ENCODE assay signal across 16 cellular contexts in the genomic region with DNA sequence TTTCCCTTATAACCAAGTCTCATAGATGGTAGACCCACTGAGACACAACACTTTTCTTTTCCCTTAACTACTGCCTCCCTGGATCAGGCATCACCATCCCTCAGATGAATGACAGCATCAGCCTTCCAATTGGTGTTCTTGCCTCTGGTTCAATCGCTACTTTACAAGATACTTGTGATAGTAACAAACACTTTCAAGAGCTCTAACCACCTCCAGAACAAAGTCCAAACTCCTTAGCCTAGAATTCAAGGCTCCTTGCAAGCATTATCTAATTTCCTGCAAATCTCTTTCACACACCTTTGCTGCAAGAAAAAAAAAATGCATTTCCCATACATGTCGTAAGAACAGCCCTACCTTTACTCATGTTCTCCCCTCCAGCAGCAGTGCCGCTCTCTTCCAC. TPM values are rescaled to one million over a fixed set of nuclear protein-coding genes. Genes with fewer than 3 reads are reported as not detected.
DNase-seq lines count a peak whose midpoint lies in the region; FAIRE-seq and TF ChIP-seq lines count a peak whose summit lies in the region.
"Had no signal": no experiment of that assay in that cellular context is flagged by ENCODE, and none has a peak within 500 bp of the region (broad histone marks: within the 10 kb centered on the region; RNA-seq: fewer than 3 reads in every experiment).

No MANE protein-coding gene starts in this region.

- H2AFZ ChIP-seq in hepatocyte: no peak overlapping the region
- H2AFZ ChIP-seq: GM23338 had no signal

- H4K20me1 ChIP-seq in hepatocyte (ENCODE audit: insufficient read depth, poor library complexity, severe bottlenecking): peaks cover 8% of the 10 kb centered on the region

- no peak overlapping the region for H3K4me3 Mint-ChIP-seq in MCF 10A (ENCODE audit: unreplicated experiment)
- no peak overlapping the region for H3K4me3 Mint-ChIP-seq in activated naive CD4-positive, alpha-beta T cell treated with anti-CD3 and anti-CD28 coated beads, Interleukin-2, amount 10 ng/mL, durations not matched to agents 7 days and 5 days
- H3K4me3 Mint-ChIP-seq: GM23338, H9 had no signal

- H3K4me3 ChIP-seq in breast epithelium (no peak overlapping the region), hepatocyte (no peak overlapping the region), small intestine (ENCODE audit: low read depth in 1 of 2, low read length in 2 of 2) (no peak overlapping the region)
- H3K4me3 ChIP-seq: BLaER1, GM23338 had no signal

- peaks cover 46% of the 10 kb centered on the region for H3K79me2 ChIP-seq in hepatocyte

- intact Hi-C loops in MCF 10A (cut with micrococcal nuclease) (no loop called here), breast epithelium (cut with DNase I; ENCODE audit: low total_unique reads) (no loop called here)

- FAIRE-seq in small intestine (lab: Jason Lieb, UNC): no peak
- FAIRE-seq: GM12891 had no signal

- no peak overlapping the region for H3K27ac ChIP-seq in breast epithelium
- peak overlapping the region; percentile 39 for H3K27ac ChIP-seq in hepatocyte
- H3K27ac ChIP-seq in small intestine (ENCODE audit: low read depth in 1 of 2, low read length in 1 of 2): peak overlapping the region in 1 of 2 donors; percentile 30
- H3K27ac ChIP-seq: BLaER1 had no signal

- no peaks in the 10 kb centered on the region for H3K9me3 ChIP-seq in breast epithelium
- no peaks in the 10 kb centered on the region for H3K9me3 ChIP-seq in hepatocyte (ENCODE audit: low read depth)
- no peaks in the 10 kb centered on the region for H3K9me3 ChIP-seq in small intestine (ENCODE audit: control insufficient read depth, low read depth)
- H3K9me3 ChIP-seq: BLaER1 had no signal

- H3K4me1 Mint-ChIP-seq in MCF 10A (ENCODE audit: insufficient read depth, unreplicated experiment): peaks cover 25% of the 10 kb centered on the region
- H3K4me1 Mint-ChIP-seq in activated naive CD4-positive, alpha-beta T cell treated with anti-CD3 and anti-CD28 coated beads, Interleukin-2, amount 10 ng/mL, durations not matched to agents 7 days and 5 days: peaks cover 26% of the 10 kb centered on the region

- 86% methylated on average over 3 of the region's 3 CpGs for WGBS in hepatocyte (ENCODE audit: low lambda C conversion rate, missing lambda C conversion rate)
- 44 to 73% (median 53%) methylated on average over 3 of the region's 3 CpGs for WGBS in small intestine, 3 donors

- H3K36me3 ChIP-seq in breast epithelium (peaks cover 3% of the 10 kb centered on the region), hepatocyte (replicated peaks; ENCODE audit: insufficient read depth, low read depth) (no peaks in the 10 kb centered on the region), small intestine (ENCODE audit: control insufficient read depth in 2 of 2, insufficient read depth in 2 of 2, low read length in 2 of 2) (no peaks in the 10 kb centered on the region)

- no peak for DNase-seq in MCF 10A (ENCODE audit: unreplicated experiment)
- no peak for DNase-seq in breast epithelium (ENCODE audit: low spot score in 2 of 2)
- peak; percentile 12 for DNase-seq in hepatocyte (ENCODE audit: low spot score)
- peak; percentile 70 for DNase-seq in small intestine
- no peak for DNase-seq in NCI-H2196 (lab: John Stamatoyannopoulos, UW; ENCODE audit: unreplicated experiment)
- DNase-seq in activated naive CD4-positive, alpha-beta T cell treated with anti-CD3 and anti-CD28 coated beads, Interleukin-2, amount 10 ng/mL, durations not matched to agents 7 days and 5 days: no peak
- no peak for DNase-seq in NK-92 (lab: John Stamatoyannopoulos, UW; ENCODE audit: unreplicated experiment)
- DNase-seq: 8988T, AML-193, DMS53, GF-D8, H9, IMR-90 had no signal

- BruUV-seq in MCF 10A (replicated peaks; lab: Mats Ljungman, UMichigan): no TSS peak

- no peaks in the 10 kb centered on the region for H3K9me2 ChIP-seq in hepatocyte (replicated peaks; ENCODE audit: insufficient read depth)

- no peak for TF ChIP-seq POLR2A in breast epithelium (IDR thresholded peaks at IDR 0.05)

- peaks cover 10% of the 10 kb centered on the region for H3K36me3 Mint-ChIP-seq in MCF 10A (ENCODE audit: insufficient read depth, unreplicated experiment)
- peaks cover 20% of the 10 kb centered on the region for H3K36me3 Mint-ChIP-seq in activated naive CD4-positive, alpha-beta T cell treated with anti-CD3 and anti-CD28 coated beads, Interleukin-2, amount 10 ng/mL, durations not matched to agents 7 days and 5 days

- CTCF ChIA-PET in MCF 10A (lab: Yijun Ruan, JAX): interaction anchor here (0.6 to 1.5 kb wide), 7 partner anchors 10 to 317 kb away, joined by 3 to 9 read pairs (median 3); no protein-coding TSS in a partner anchor
- CTCF ChIA-PET in activated naive CD4-positive, alpha-beta T cell treated with anti-CD3 and anti-CD28 coated beads, Interleukin-2, amount 10 ng/mL, durations not matched to agents 7 days and 5 days (lab: Charles Lee): no interaction called here

- H3K27ac Mint-ChIP-seq in MCF 10A (ENCODE audit: low read depth, unreplicated experiment): peak overlapping the region; percentile 12
- H3K27ac Mint-ChIP-seq in activated naive CD4-positive, alpha-beta T cell treated with anti-CD3 and anti-CD28 coated beads, Interleukin-2, amount 10 ng/mL, durations not matched to agents 7 days and 5 days: no peak overlapping the region
- H3K27ac Mint-ChIP-seq: GM23338 had no signal

- POLR2A ChIA-PET in MCF 10A (lab: Yijun Ruan, JAX): no interaction called here

- H3K27me3 ChIP-seq in breast epithelium: no peaks in the 10 kb centered on the region
- no peaks in the 10 kb centered on the region for H3K27me3 ChIP-seq in hepatocyte
- no peaks in the 10 kb centered on the region for H3K27me3 ChIP-seq in small intestine (ENCODE audit: control insufficient read depth in 2 of 2, insufficient read depth in 2 of 2, low read length in 2 of 2)
- H3K27me3 ChIP-seq: BLaER1 had no signal

- H3K4me1 ChIP-seq in breast epithelium (no peaks in the 10 kb centered on the region), hepatocyte (ENCODE audit: insufficient read depth) (peaks cover 3% of the 10 kb centered on the region), small intestine (ENCODE audit: control insufficient read depth in 2 of 2, insufficient read depth in 1 of 2, low read depth in 1 of 2, low read length in 1 of 2) (peaks cover 2 to 4% of the 10 kb centered on the region in 2 donors)

- H3K27me3 Mint-ChIP-seq in MCF 10A (ENCODE audit: insufficient read depth, unreplicated experiment): no peaks in the 10 kb centered on the region
- no peaks in the 10 kb centered on the region for H3K27me3 Mint-ChIP-seq in activated naive CD4-positive, alpha-beta T cell treated with anti-CD3 and anti-CD28 coated beads, Interleukin-2, amount 10 ng/mL, durations not matched to agents 7 days and 5 days

- TF ChIP-seq CTCF in MCF 10A (IDR thresholded peaks at IDR 0.05; ENCODE audit: unreplicated experiment) (no peak), breast epithelium (IDR thresholded peaks at IDR 0.05) (no peak), hepatocyte (IDR thresholded peaks at IDR 0.05; ENCODE audit: poor library complexity) (no peak)

- no peaks in the 10 kb centered on the region for H3K9me3 Mint-ChIP-seq in MCF 10A (ENCODE audit: unreplicated experiment)
- no peaks in the 10 kb centered on the region for H3K9me3 Mint-ChIP-seq in activated naive CD4-positive, alpha-beta T cell treated with anti-CD3 and anti-CD28 coated beads, Interleukin-2, amount 10 ng/mL, durations not matched to agents 7 days and 5 days
- H3K9me3 Mint-ChIP-seq: GM23338, H9 had no signal

- no peak overlapping the region for H3K4me2 ChIP-seq in hepatocyte
- H3K4me2 ChIP-seq: BLaER1, GM23338 had no signal

RNA-seq across cellular contexts. Expression of gene RALGAPA2, which starts 33.1 kb away (rescaled TPM):
- total RNA-seq in MCF 10A (2022) (9.8 and 12.1 TPM in 2 replicates), breast epithelium (10 to 100 TPM; 34.6 to 74.1 (median 46.0) TPM), hepatocyte (35.3 and 36.9 TPM in 2 replicates)
- polyA plus RNA-seq in hepatocyte (14.8 and 16.8 TPM in 2 replicates), small intestine (10 to 100 TPM in 2 of 3 donors, 1 to 10 TPM in 1; 7.6 to 24.7 (median 10.7) TPM)

Comparison
In these comparisons a context has a peak if more than half of its experiments do, and no peak if none do; other contexts are left out.
1. DNase-seq: peak in hepatocyte (single experiment) and small intestine (single experiment); none in MCF 10A (single experiment), breast epithelium (0 of 2), NCI-H2196 (single experiment), activated naive CD4-positive, alpha-beta T cell treated with anti-CD3 and anti-CD28 coated beads, Interleukin-2, amount 10 ng/mL, durations not matched to agents 7 days and 5 days (single experiment) and NK-92 (single experiment).